Comparison of ENCODE assay signal across 8 cellular contexts in the genomic region with DNA sequence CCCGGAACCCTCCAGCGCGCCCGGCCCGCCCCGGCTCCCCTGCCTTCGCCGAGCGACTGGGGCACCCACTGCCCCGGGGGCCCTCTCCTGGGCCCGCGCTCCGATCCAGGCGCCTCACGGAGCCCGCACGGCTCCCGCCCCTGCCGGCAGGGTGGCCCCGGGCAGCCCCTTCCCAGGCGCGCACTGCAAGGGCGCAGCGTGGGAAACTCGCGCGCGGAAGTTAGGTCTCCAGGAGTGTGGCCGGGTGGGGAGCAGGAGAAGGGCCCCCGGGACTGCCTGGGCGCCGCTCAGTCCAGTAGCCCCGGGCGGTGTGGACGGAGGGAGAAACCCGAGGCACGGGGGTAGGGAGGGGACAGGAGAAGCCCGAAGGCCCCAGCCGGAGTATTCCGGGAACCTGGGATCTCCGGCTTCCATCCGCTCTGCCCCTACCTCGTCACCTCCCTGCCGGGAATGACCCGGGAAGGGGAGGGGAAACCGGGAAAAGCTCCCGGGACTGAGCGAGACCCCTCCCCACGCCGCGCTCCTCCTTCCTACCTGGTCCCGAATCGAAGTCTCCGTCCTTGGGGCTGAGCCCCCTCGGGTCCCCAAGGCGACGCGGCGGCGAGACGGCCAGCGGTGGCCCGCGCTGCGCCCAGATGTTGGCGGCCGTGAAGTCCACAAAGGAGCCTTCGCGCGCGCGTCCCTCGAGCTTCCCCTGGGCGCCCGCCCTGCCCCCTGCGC. TPM values are rescaled to one million over a fixed set of nuclear protein-coding genes. Genes with fewer than 3 reads are reported as not detected.
DNase-seq lines count a peak whose midpoint lies in the region; ATAC-seq and TF ChIP-seq lines count a peak whose summit lies in the region.

No MANE protein-coding gene starts in this region.

- peak overlapping the region; percentile 89 for H3K4me3 Mint-ChIP-seq in stimulated activated memory B cell treated with anti-CD40 and anti-IgM and Interleukin-4, amounts not matched to agents 10 μg/mL and 1 μg/mL and 100 μg/mL, for 72 hours

- in situ Hi-C loops in astrocyte of the spinal cord (cut with HindIII; ENCODE audit: low sequenced_read_pairs) = no loop called here

- no peaks in the 10 kb centered on the region for H3K27me3 Mint-ChIP-seq in stimulated activated memory B cell treated with anti-CD40 and anti-IgM and Interleukin-4, amounts not matched to agents 10 μg/mL and 1 μg/mL and 100 μg/mL, for 72 hours

- peak overlapping the region; percentile 89 for H3K27ac Mint-ChIP-seq in stimulated activated memory B cell treated with anti-CD40 and anti-IgM and Interleukin-4, amounts not matched to agents 10 μg/mL and 1 μg/mL and 100 μg/mL, for 72 hours

- H3K9me3 Mint-ChIP-seq in stimulated activated memory B cell treated with anti-CD40 and anti-IgM and Interleukin-4, amounts not matched to agents 10 μg/mL and 1 μg/mL and 100 μg/mL, for 72 hours = no peaks in the 10 kb centered on the region

- H3K4me3 ChIP-seq in GM12865 (ENCODE audit: low read depth, low read length) (peak overlapping the region; percentile 54), astrocyte of the spinal cord (ENCODE audit: low read depth, low read length) (peak overlapping the region; percentile 92)

- TF ChIP-seq CTCF in GM12865 (IDR thresholded peaks at IDR 0.05; ENCODE audit: insufficient read depth, low read depth, low read length, missing control alignments) (no peak), astrocyte of the spinal cord (IDR thresholded peaks at IDR 0.05; ENCODE audit: low read depth, low read length) (no peak)

- no peak for DNase-seq in GM12865 (ENCODE audit: low read depth)
- DNase-seq in M059J (ENCODE audit: low read depth) = peak; percentile 51
- DNase-seq in astrocyte of the spinal cord (ENCODE audit: low read depth, low spot score) = peak; percentile 68
- DNase-seq in islet precursor cell = peak; percentile 77
- DNase-seq in NK-92 (lab: John Stamatoyannopoulos, UW; ENCODE audit: unreplicated experiment) = no peak

- no peak for ATAC-seq in stimulated activated memory B cell treated with anti-CD40 and anti-IgM and Interleukin-4, amounts not matched to agents 10 μg/mL and 1 μg/mL and 100 μg/mL, for 72 hours
- ATAC-seq in HG03378 (IDR thresholded peaks at IDR 0.05; ENCODE audit: unreplicated experiment) (no peak), HG03025 (IDR thresholded peaks at IDR 0.05; ENCODE audit: low FRiP score, unreplicated experiment) (no peak)

- peaks cover 50% of the 10 kb centered on the region for H3K4me1 Mint-ChIP-seq in stimulated activated memory B cell treated with anti-CD40 and anti-IgM and Interleukin-4, amounts not matched to agents 10 μg/mL and 1 μg/mL and 100 μg/mL, for 72 hours

- peaks cover 25% of the 10 kb centered on the region for H3K36me3 Mint-ChIP-seq in stimulated activated memory B cell treated with anti-CD40 and anti-IgM and Interleukin-4, amounts not matched to agents 10 μg/mL and 1 μg/mL and 100 μg/mL, for 72 hours

RNA-seq across cellular contexts. Expression of a gene that starts 0.5 kb away (rescaled TPM):
- 26.6 and 39.3 TPM in 2 replicates for total RNA-seq in M059J (2014; rRNA removed; shearing (Covaris generic))

RNA-seq across cellular contexts. Expression of a gene that starts 19.1 kb away (rescaled TPM):
- 26.2 and 32.3 TPM in 2 replicates for total RNA-seq in M059J (2014; rRNA removed; shearing (Covaris generic))

Comparison
In these comparisons a context has a peak if more than half of its experiments do, and no peak if none do; other contexts are left out.
1. DNase-seq: peak in M059J (single experiment), astrocyte of the spinal cord (single experiment) and islet precursor cell (single experiment); none in GM12865 (single experiment) and NK-92 (single experiment).